ENCODE assay signal across 24 cellular contexts in genomic region chr18:10301831-10302483, GRCh38.
"Had no signal": no experiment of that assay in that cellular context is flagged by ENCODE, and none has a peak within 500 bp of the region (broad histone marks: within the 10 kb centered on the region; RNA-seq: fewer than 3 reads in every experiment).

No MANE protein-coding gene starts in this region.

- H3K4me1 Mint-ChIP-seq: activated CD4-positive, alpha-beta T cell treated with anti-CD3 and anti-CD28 coated beads, Interleukin-2, amount 10 ng/mL, durations not matched to agents 24 days and 14 days; endodermal cell; stimulated activated naive CD8-positive, alpha-beta T cell treated with anti-CD3 and anti-CD28 coated beads, Interleukin-15, amount 100 ng/mL, for 72 hours had no signal

- H3K27me3 ChIP-seq: body of pancreas, dorsolateral prefrontal cortex, left lung, ovary, right lobe of liver, suprapubic skin, transverse colon, vagina had no signal

- FAIRE-seq: colon had no signal

- H3K36me3 ChIP-seq: left lung, ovary, right lobe of liver, suprapubic skin, transverse colon, vagina had no signal

- H3K4me2 ChIP-seq: smooth muscle cell had no signal

- H3K27me3 Mint-ChIP-seq: activated CD4-positive, alpha-beta T cell treated with anti-CD3 and anti-CD28 coated beads, Interleukin-2, amount 10 ng/mL, durations not matched to agents 24 days and 14 days; activated CD8-positive, alpha-beta T cell treated with anti-CD3 and anti-CD28 coated beads for 36 hours; memory B cell had no signal

- ATAC-seq: activated CD8-positive, alpha-beta T cell treated with anti-CD3 and anti-CD28 coated beads for 36 hours; body of pancreas; left lung; naive thymus-derived CD8-positive, alpha-beta T cell; right lobe of liver; stimulated activated naive CD8-positive, alpha-beta T cell treated with anti-CD3 and anti-CD28 coated beads, Interleukin-15, amount 100 ng/mL, for 72 hours had no signal

- H3K9me3 Mint-ChIP-seq: activated CD4-positive, alpha-beta T cell treated with anti-CD3 and anti-CD28 coated beads, Interleukin-2, amount 10 ng/mL, durations not matched to agents 24 days and 14 days; activated CD8-positive, alpha-beta T cell treated with anti-CD3 and anti-CD28 coated beads for 36 hours; activated naive CD4-positive, alpha-beta T cell treated with anti-CD3 and anti-CD28 coated beads for 36 hours; activated T-cell treated with anti-CD3 and anti-CD28 coated beads, Interleukin-2, amount 50 U/mL, for 24 hours; endodermal cell; stimulated activated naive CD8-positive, alpha-beta T cell treated with anti-CD3 and anti-CD28 coated beads, Interleukin-15, amount 100 ng/mL, for 72 hours had no signal

- H3K4me3 Mint-ChIP-seq: activated CD4-positive, alpha-beta T cell treated with anti-CD3 and anti-CD28 coated beads, Interleukin-2, amount 10 ng/mL, durations not matched to agents 24 days and 14 days; activated CD8-positive, alpha-beta T cell treated with anti-CD3 and anti-CD28 coated beads for 36 hours; activated naive CD4-positive, alpha-beta T cell treated with anti-CD3 and anti-CD28 coated beads for 36 hours; activated T-cell treated with anti-CD3 and anti-CD28 coated beads, Interleukin-2, amount 50 U/mL, for 24 hours; endodermal cell; memory B cell; naive thymus-derived CD8-positive, alpha-beta T cell; stimulated activated naive CD8-positive, alpha-beta T cell treated with anti-CD3 and anti-CD28 coated beads, Interleukin-15, amount 100 ng/mL, for 72 hours had no signal

- H3K27ac ChIP-seq: body of pancreas, dorsolateral prefrontal cortex, left lung, ovary, psoas muscle, right lobe of liver, suprapubic skin, transverse colon, vagina had no signal

- H3K9me3 ChIP-seq: body of pancreas, left lung, ovary, psoas muscle, right lobe of liver, suprapubic skin, transverse colon, vagina had no signal

- H3K27ac Mint-ChIP-seq: activated CD4-positive, alpha-beta T cell treated with anti-CD3 and anti-CD28 coated beads, Interleukin-2, amount 10 ng/mL, durations not matched to agents 24 days and 14 days; activated CD8-positive, alpha-beta T cell treated with anti-CD3 and anti-CD28 coated beads for 36 hours; activated naive CD4-positive, alpha-beta T cell treated with anti-CD3 and anti-CD28 coated beads for 36 hours; activated T-cell treated with anti-CD3 and anti-CD28 coated beads, Interleukin-2, amount 50 U/mL, for 24 hours; endodermal cell; memory B cell; naive thymus-derived CD8-positive, alpha-beta T cell had no signal

- H3K4me1 ChIP-seq: body of pancreas, psoas muscle, right lobe of liver, transverse colon had no signal

- DNase-seq: activated CD4-positive, alpha-beta T cell treated with anti-CD3 and anti-CD28 coated beads, Interleukin-2, amount 10 ng/mL, durations not matched to agents 24 days and 14 days; activated CD8-positive, alpha-beta T cell treated with anti-CD3 and anti-CD28 coated beads for 36 hours; activated naive CD4-positive, alpha-beta T cell treated with anti-CD3 and anti-CD28 coated beads for 36 hours; activated T-cell treated with anti-CD3 and anti-CD28 coated beads, Interleukin-2, amount 50 U/mL, for 24 hours; body of pancreas; caudate nucleus; dorsolateral prefrontal cortex; endodermal cell; erythroblast; foreskin melanocyte; hypothalamus; left lung; naive thymus-derived CD8-positive, alpha-beta T cell; ovary; right lobe of liver; stimulated activated CD4-positive, alpha-beta T cell treated with anti-CD3 and anti-CD28 coated beads, Interleukin-4, amount 100 ng/mL, for 1 hour; stimulated activated naive CD8-positive, alpha-beta T cell treated with anti-CD3 and anti-CD28 coated beads, Interleukin-15, amount 100 ng/mL, for 72 hours; transverse colon had no signal

- H3K4me3 ChIP-seq: body of pancreas, dorsolateral prefrontal cortex, left lung, ovary, psoas muscle, right lobe of liver, smooth muscle cell, suprapubic skin, transverse colon, vagina had no signal

- H3K36me3 Mint-ChIP-seq: memory B cell; naive thymus-derived CD8-positive, alpha-beta T cell had no signal
